Comparison of ENCODE assay signal across 22 cellular contexts in the genomic region with DNA sequence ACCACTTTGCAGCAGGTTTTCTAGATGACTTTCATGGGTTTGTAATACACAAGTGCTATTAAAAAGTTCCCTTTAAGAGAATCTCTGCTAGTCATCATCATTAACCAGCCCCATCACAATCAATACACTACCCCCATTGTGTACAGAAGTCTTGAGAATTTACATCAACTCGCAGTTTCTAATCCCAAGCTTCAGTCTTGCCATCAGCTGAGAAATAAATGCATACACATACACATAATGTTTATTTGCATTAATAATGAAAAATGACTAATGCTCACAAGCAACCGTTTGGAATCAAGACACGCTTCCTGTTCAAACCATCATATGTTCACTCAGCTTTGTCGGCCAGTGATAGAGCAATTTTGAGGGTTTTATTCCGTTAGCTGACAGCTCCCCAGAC.
"Had no signal": no experiment of that assay in that cellular context is flagged by ENCODE, and none has a peak within 500 bp of the region (broad histone marks: within the 10 kb centered on the region; RNA-seq: fewer than 3 reads in every experiment).

No MANE protein-coding gene starts in this region.

- H3K36me3 ChIP-seq: esophagus muscularis mucosa, gastrocnemius medialis, heart right ventricle, left lung, lower lobe of right lung had no signal

- DNase-seq: dermis blood vessel endothelial cell; dorsolateral prefrontal cortex; effector CD4-positive, alpha-beta T cell; effector memory CD4-positive, alpha-beta T cell; foreskin keratinocyte; gastrocnemius medialis; glutamatergic neuron; head of caudate nucleus; heart right ventricle; hippocampal formation; left cardiac atrium; left lung; lower lobe of right lung; mesenchymal stem cell; mucosa of descending colon; naive B cell had no signal

- H3K4me1 ChIP-seq: esophagus muscularis mucosa, foreskin keratinocyte, gastrocnemius medialis, heart right ventricle, lower lobe of right lung had no signal

- H3K27me3 ChIP-seq: gastrocnemius medialis had no signal

- H3K27ac ChIP-seq: coronary artery, dorsolateral prefrontal cortex, esophagus muscularis mucosa, foreskin keratinocyte, gastrocnemius medialis, heart right ventricle, left lung, lower lobe of right lung had no signal

- H3K4me3 ChIP-seq: coronary artery, dorsolateral prefrontal cortex, esophagus muscularis mucosa, gastrocnemius medialis, heart right ventricle, left lung, lower lobe of right lung, mucosa of descending colon had no signal

- H3K9me3 ChIP-seq: gastrocnemius medialis, left lung, lower lobe of right lung, mucosa of descending colon had no signal

- FAIRE-seq: colon, endothelial cell of umbilical vein, islet of Langerhans, keratinocyte had no signal

- ATAC-seq: foreskin keratinocyte, gastrocnemius medialis, heart right ventricle, left cardiac atrium, left lung, lower lobe of right lung, mucosa of descending colon had no signal
